ENCODE assay signal across 16 cellular contexts in the genomic region with DNA sequence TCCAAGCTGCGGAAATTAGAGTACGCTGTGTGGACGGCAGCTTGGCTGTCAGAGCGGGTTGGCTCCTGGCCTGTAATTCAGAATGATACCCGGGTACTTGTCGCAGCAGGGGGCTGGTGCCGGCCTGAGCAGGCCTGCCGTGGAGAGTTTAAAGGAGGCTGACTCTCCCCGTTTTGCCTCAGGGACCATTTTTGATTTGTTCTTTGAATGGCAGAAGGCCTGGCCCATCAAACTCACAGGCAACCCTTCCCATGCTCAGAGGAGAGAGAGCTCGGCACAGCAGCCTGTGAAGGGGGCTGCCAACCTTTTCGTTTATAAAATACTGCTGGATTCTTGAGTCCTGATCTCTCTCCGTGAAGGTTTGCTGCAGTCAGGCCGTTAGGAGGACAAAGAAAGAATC.
"Had no signal": no experiment of that assay in that cellular context is flagged by ENCODE, and none has a peak within 500 bp of the region (broad histone marks: within the 10 kb centered on the region; RNA-seq: fewer than 3 reads in every experiment).

No MANE protein-coding gene starts in this region.

- H3K36me3 ChIP-seq: adrenal gland, vagina had no signal

- H3K4me3 Mint-ChIP-seq: dendritic cell treated with granulocyte-macrophage colony-stimulating factor and Interleukin-4, amounts not matched to agents 40 ng/mL and 50 ng/mL, for 4 days; effector memory CD8-positive, alpha-beta T cell; nephron progenitor cell had no signal

- H3K9ac ChIP-seq: parathyroid adenoma had no signal

- DNase-seq: activated CD4-positive, alpha-beta T cell treated with anti-CD3 and anti-CD28 coated beads for 48 hours; activated naive CD4-positive, alpha-beta T cell treated with anti-CD3 and anti-CD28 coated beads, Interleukin-2, amount 50 U/mL, for 16 hours; adrenal gland; body of pancreas; cerebellar nuclear complex; effector memory CD8-positive, alpha-beta T cell; hippocampal formation; left ventricle myocardium superior; mesenchymal stem cell; nephron progenitor cell; stimulated activated CD4-positive, alpha-beta T cell treated with anti-CD3 and anti-CD28 coated beads, Interleukin-4, amount 100 ng/mL, for 4 hours had no signal

- H2AFZ ChIP-seq: parathyroid adenoma had no signal

- ATAC-seq: body of pancreas; effector memory CD8-positive, alpha-beta T cell; left ventricle myocardium superior had no signal

- H3K27ac Mint-ChIP-seq: activated T-helper 2 cell treated with anti-CD3 and anti-CD28 coated beads, Interferon-gamma antibody, Interleukin-2, Interleukin-4, amounts not matched to agents 10 μg/mL and 5 μg/mL and 100 μg/mL, durations not matched to agents 14 hours and 24 hours and 36 hours; dendritic cell treated with granulocyte-macrophage colony-stimulating factor and Interleukin-4, amounts not matched to agents 40 ng/mL and 50 ng/mL, for 4 days; nephron progenitor cell had no signal

- H3K27ac ChIP-seq: adrenal gland, body of pancreas, epithelial cell of prostate, parathyroid adenoma, vagina had no signal

- H3K9me3 Mint-ChIP-seq: activated T-helper 2 cell treated with anti-CD3 and anti-CD28 coated beads, Interferon-gamma antibody, Interleukin-2, Interleukin-4, amounts not matched to agents 10 μg/mL and 5 μg/mL and 100 μg/mL, durations not matched to agents 14 hours and 24 hours and 36 hours; dendritic cell treated with granulocyte-macrophage colony-stimulating factor and Interleukin-4, amounts not matched to agents 40 ng/mL and 50 ng/mL, for 4 days; effector memory CD8-positive, alpha-beta T cell; nephron progenitor cell had no signal

- H3K4me1 ChIP-seq: body of pancreas, parathyroid adenoma had no signal

- H3K27me3 ChIP-seq: adrenal gland, body of pancreas, vagina had no signal

- H3K4me3 ChIP-seq: adrenal gland, body of pancreas, vagina had no signal

- H3K9me3 ChIP-seq: adrenal gland, body of pancreas, vagina had no signal
